Comparison of ENCODE assay signal across 2 cellular contexts in the genomic region with DNA sequence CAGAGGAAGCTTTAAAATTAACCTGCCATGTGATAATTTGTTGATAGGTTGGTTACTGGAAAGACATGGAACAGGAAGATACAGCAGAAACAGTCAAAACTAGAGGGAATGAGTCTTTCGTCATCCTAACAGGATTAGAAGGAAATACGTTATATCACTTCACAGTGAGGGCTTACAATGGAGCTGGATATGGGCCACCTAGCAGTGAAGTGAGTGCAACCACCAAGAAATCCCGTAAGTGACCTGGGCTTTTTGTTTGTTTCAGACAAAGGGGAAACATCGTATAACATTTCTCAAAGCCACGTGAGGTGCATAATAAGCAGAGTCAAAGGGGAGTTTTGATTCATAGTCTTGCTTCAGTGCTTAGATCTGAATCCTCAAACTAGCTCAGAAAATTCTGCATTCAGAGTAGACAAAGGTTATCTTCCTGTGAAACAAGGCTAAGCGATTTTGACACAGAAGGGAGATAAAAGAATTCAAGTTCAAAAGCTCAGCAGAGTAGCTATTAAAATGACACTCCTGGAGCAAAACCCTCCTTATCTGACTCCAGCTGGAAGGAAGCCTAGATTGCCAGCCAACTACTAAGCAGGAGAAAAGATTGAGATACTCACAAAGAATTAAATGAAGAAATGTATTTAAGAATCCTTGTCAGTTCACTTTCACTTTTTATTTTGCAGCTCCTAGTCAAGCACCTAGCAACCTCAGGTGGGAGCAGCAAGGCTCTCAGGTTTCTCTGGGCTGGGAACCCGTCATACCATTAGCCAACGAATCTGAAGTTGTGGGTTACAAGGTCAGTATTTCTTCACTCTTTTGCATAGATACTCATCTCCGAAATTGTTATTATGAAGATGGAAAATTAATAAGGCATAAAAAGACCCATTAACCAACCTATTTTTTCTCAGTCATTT.
TF ChIP-seq lines count a peak whose summit lies in the region.

No MANE protein-coding gene starts in this region.

TF ChIP-seq in H1, 55 proteins besides CTCF, POLR2A, EP300 and RAD21:
- TF ChIP-seq SIX5 (IDR thresholded peaks at IDR 0.05; ENCODE audit: low read depth, low read length) = 0 out of 2 replicates have a peak, but pooled peaks have one; percentile 11
- no peak for TF ChIP-seq BRCA1 (IDR thresholded peaks at IDR 0.05; ENCODE audit: low read depth, low read length)
- no peak for TF ChIP-seq KDM5A (IDR thresholded peaks at IDR 0.05; ENCODE audit: low read length)
- no peak for TF ChIP-seq POLR2AphosphoS5 (IDR thresholded peaks at IDR 0.05; ENCODE audit: low read depth, low read length)
- no peak for TF ChIP-seq CEBPB (IDR thresholded peaks at IDR 0.05; ENCODE audit: low read depth, low read length)

TF ChIP-seq in HepG2, 621 proteins besides CTCF, POLR2A, EP300 and RAD21:
- TF ChIP-seq, protein P1, sequence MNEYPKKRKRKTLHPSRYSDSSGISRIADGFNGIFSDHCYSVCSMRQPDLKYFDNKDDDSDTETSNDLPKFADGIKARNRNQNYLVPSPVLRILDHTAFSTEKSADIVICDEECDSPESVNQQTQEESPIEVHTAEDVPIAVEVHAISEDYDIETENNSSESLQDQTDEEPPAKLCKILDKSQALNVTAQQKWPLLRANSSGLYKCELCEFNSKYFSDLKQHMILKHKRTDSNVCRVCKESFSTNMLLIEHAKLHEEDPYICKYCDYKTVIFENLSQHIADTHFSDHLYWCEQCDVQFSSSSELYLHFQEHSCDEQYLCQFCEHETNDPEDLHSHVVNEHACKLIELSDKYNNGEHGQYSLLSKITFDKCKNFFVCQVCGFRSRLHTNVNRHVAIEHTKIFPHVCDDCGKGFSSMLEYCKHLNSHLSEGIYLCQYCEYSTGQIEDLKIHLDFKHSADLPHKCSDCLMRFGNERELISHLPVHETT (CRISPR knock-in tag; conservative IDR thresholded peaks at IDR 0.05) = no peak
- TF ChIP-seq PHF21A (CRISPR knock-in tag; IDR thresholded peaks at IDR 0.05) (no peak), ZNF207 (IDR thresholded peaks at IDR 0.05; ENCODE audit: borderline replicate concordance) (no peak), HOXD1 (CRISPR knock-in tag; IDR thresholded peaks at IDR 0.05) (no peak), MYC (CRISPR knock-in tag; IDR thresholded peaks at IDR 0.05; ENCODE audit: borderline replicate concordance) (no peak)
